Comparison of ENCODE assay signal across 8 cellular contexts in genomic region chr9:125748511-125749099, GRCh38. TPM values are rescaled to one million over a fixed set of nuclear protein-coding genes. Genes with fewer than 3 reads are reported as not detected.
DNase-seq lines count a peak whose midpoint lies in the region; TF ChIP-seq lines count a peak whose summit lies in the region.

No MANE protein-coding gene starts in this region.

- H2BK12ac ChIP-seq in mesenchymal stem cell (ENCODE audit: low read length in 2 of 2) = peak overlapping the region in 1 of 2 experiments; percentile 42

- WGBS in mesenchymal stem cell = 4% methylated on average over 24 of the region's 29 CpGs

- H3K4me1 Mint-ChIP-seq in Calu3 (ENCODE audit: low read depth, unreplicated experiment) = no peaks in the 10 kb centered on the region

- H4K91ac ChIP-seq in mesenchymal stem cell (ENCODE audit: low read length) = peak overlapping the region; percentile 94

- H2BK5ac ChIP-seq in mesenchymal stem cell (ENCODE audit: low read depth, low read length, poor library complexity, severe bottlenecking) = no peak overlapping the region

- H2BK120ac ChIP-seq in mesenchymal stem cell (ENCODE audit: low read depth, low read length) = peak overlapping the region; percentile 77

- no peak overlapping the region for H2AFZ ChIP-seq in mesenchymal stem cell (ENCODE audit: low read depth, low read length)

- POLR2A ChIA-PET in GM10248 (lab: Yijun Ruan, JAX) = interaction anchor here (0.5 to 1.0 kb wide), 2 partner anchors 42 to 1447 kb away, joined by 3 to 10 read pairs; partner anchors contain the start of gene MAPKAP1

- H3K9ac ChIP-seq in mesenchymal stem cell (ENCODE audit: low read length) = peak overlapping the region; percentile 90

- no peaks in the 10 kb centered on the region for H3K9me3 Mint-ChIP-seq in Calu3 (ENCODE audit: low read depth, unreplicated experiment)

- H3K4me3 ChIP-seq in MG63 (peak overlapping the region; percentile 59), choroid plexus epithelial cell (ENCODE audit: low read depth, low read length) (peak overlapping the region; percentile 87), mesenchymal stem cell (ENCODE audit: insufficient read depth in 1 of 2, low read depth in 1 of 2, low read length in 2 of 2) (peak overlapping the region; percentile 87 to 92), uterus (peak overlapping the region; percentile 70 to 74)

- no peaks in the 10 kb centered on the region for H3K9me3 ChIP-seq in MG63
- no peaks in the 10 kb centered on the region for H3K9me3 ChIP-seq in mesenchymal stem cell (ENCODE audit: control insufficient read depth, low read length)
- H3K9me3 ChIP-seq in uterus = no peaks in the 10 kb centered on the region

- H3K27ac ChIP-seq in mesenchymal stem cell (ENCODE audit: low read length, poor library complexity, severe bottlenecking) (peak overlapping the region; percentile 29), uterus (peak overlapping the region; percentile 85 to 92)

- H3K79me1 ChIP-seq in mesenchymal stem cell (replicated peaks; ENCODE audit: low read length, poor library complexity, severe bottlenecking) = peaks cover 8% of the 10 kb centered on the region

- H3K27me3 ChIP-seq in MG63 (no peaks in the 10 kb centered on the region), mesenchymal stem cell (ENCODE audit: control insufficient read depth in 1 of 2, insufficient read depth in 1 of 2, low read length in 2 of 2) (no peaks in the 10 kb centered on the region), uterus (no peaks in the 10 kb centered on the region)

- peaks cover 15% of the 10 kb centered on the region for H3K36me3 Mint-ChIP-seq in Calu3 (ENCODE audit: insufficient read depth, unreplicated experiment)

- H3K4me2 ChIP-seq in mesenchymal stem cell (ENCODE audit: low read length, poor library complexity, severe bottlenecking) = peak overlapping the region; percentile 97

- H2BK15ac ChIP-seq in mesenchymal stem cell (ENCODE audit: low read depth, poor library complexity, severe bottlenecking) = no peak overlapping the region

- DNase-seq in Calu3 (no peak), MG63 (peak; percentile 12), choroid plexus epithelial cell (ENCODE audit: low read depth) (peak; percentile 28), mesenchymal stem cell (peak; percentile 32), uterus (no peak), NCI-H1048 (lab: John Stamatoyannopoulos, UW) (no peak), GM10248 (ENCODE audit: extremely low spot score) (no peak), NOMO-1 treated with DMSO at 0.1 percent for 48 hours (lab: John Stamatoyannopoulos, UW; ENCODE audit: unreplicated experiment) (no peak)

- H3K18ac ChIP-seq in mesenchymal stem cell (ENCODE audit: low read depth in 1 of 2, low read length in 2 of 2) = peak overlapping the region; percentile 59 to 91

- H3K4me3 Mint-ChIP-seq in Calu3 (ENCODE audit: low read depth, unreplicated experiment) = peak overlapping the region; percentile 36

- no peaks in the 10 kb centered on the region for H3K27me3 Mint-ChIP-seq in Calu3 (ENCODE audit: unreplicated experiment)

- peak overlapping the region; percentile 29 to 59 for H3K4ac ChIP-seq in mesenchymal stem cell (ENCODE audit: low read depth in 1 of 2, low read length in 2 of 2)

- peak overlapping the region in 1 of 2 experiments; percentile 99 for H3K23ac ChIP-seq in mesenchymal stem cell (ENCODE audit: low read length in 2 of 2)

- CTCF ChIA-PET in Calu3 (lab: Charles Lee) (interaction anchor here (0.6 to 0.7 kb wide), 2 partner anchors 147 to 313 kb away, joined by 5 read pairs; no protein-coding TSS in a partner anchor), GM10248 (lab: Yijun Ruan, JAX) (interaction anchor here (0.6 to 2.4 kb wide), 3 partner anchors 11 to 43 kb away, joined by 3 to 7 read pairs (median 3); no protein-coding TSS in a partner anchor)

- H3K14ac ChIP-seq in mesenchymal stem cell (ENCODE audit: low read length in 2 of 2) = peak overlapping the region in 1 of 2 experiments; percentile 29

- BruUV-seq in Calu3 (replicated peaks; lab: Mats Ljungman, UMichigan) = no TSS peak

- TF ChIP-seq CTCF in Calu3 (IDR thresholded peaks at IDR 0.05; ENCODE audit: unreplicated experiment) (no peak), choroid plexus epithelial cell (conservative IDR thresholded peaks at IDR 0.05; ENCODE audit: low read depth, low read length) (no peak), uterus (IDR thresholded peaks at IDR 0.05) (no peak), GM10248 (IDR thresholded peaks at IDR 0.05; ENCODE audit: control extremely low read depth, extremely low read depth, low read depth, missing control alignments) (no peak)

- H3K36me3 ChIP-seq in MG63 = no peaks in the 10 kb centered on the region; the same call in 1 of the 2 replicates
- peaks cover 0 to 11% of the 10 kb centered on the region in 2 experiments for H3K36me3 ChIP-seq in mesenchymal stem cell (ENCODE audit: control insufficient read depth in 1 of 2, insufficient read depth in 2 of 2, low read depth in 1 of 2, low read length in 2 of 2)
- H3K36me3 ChIP-seq in uterus = no peaks in the 10 kb centered on the region

- no peak overlapping the region for H3K27ac Mint-ChIP-seq in Calu3 (ENCODE audit: unreplicated experiment)

- intact Hi-C loops in Calu3 (cut with micrococcal nuclease; ENCODE audit: unreplicated experiment) = no loop called here
- intact Hi-C loops in uterus (cut with DNase I; ENCODE audit: low total_unique reads) = no loop called here

- H4K8ac ChIP-seq in mesenchymal stem cell (ENCODE audit: low read length) = peak overlapping the region; percentile 61

- H3K4me1 ChIP-seq in mesenchymal stem cell (ENCODE audit: control insufficient read depth, insufficient read depth, low read depth, low read length) (peaks cover 1% of the 10 kb centered on the region), uterus (no peaks in the 10 kb centered on the region)

- TF ChIP-seq POLR2A in uterus (IDR thresholded peaks at IDR 0.05) = no peak

- H2AK5ac ChIP-seq in mesenchymal stem cell (ENCODE audit: low read length, severe bottlenecking) = no peak overlapping the region

RNA-seq across cellular contexts. Expression of gene PBX3, which starts 1.4 kb away (rescaled TPM):
- 4.3 and 8.0 TPM in 2 replicates for total RNA-seq in Calu3 (2022)
- total RNA-seq in MG63 (2014; rRNA removed; shearing (Covaris generic); ENCODE audit: low replicate concordance) = 12.4 and 18.7 TPM in 2 replicates
- 34.6 TPM for polyA plus RNA-seq in mesenchymal stem cell (2013, experiment 1 of 2)
- polyA plus RNA-seq in mesenchymal stem cell (2013, experiment 2 of 2) = 36.1 TPM
- total RNA-seq in uterus = 100 to 1,000 TPM in 1 of 4 donors, 10 to 100 TPM in 2, 1 to 10 TPM in 1; 5.1 to 360 (median 44.1) TPM

RNA-seq across cellular contexts. Expression of gene MAPKAP1, which starts 41.6 kb away (rescaled TPM):
- 48.7 and 55.5 TPM in 2 replicates for total RNA-seq in Calu3 (2022)
- 82.7 and 91.7 TPM in 2 replicates for total RNA-seq in MG63 (2014; rRNA removed; shearing (Covaris generic); ENCODE audit: low replicate concordance)
- polyA plus RNA-seq in mesenchymal stem cell (2013, experiment 1 of 2) = 73.7 TPM
- 78.3 TPM for polyA plus RNA-seq in mesenchymal stem cell (2013, experiment 2 of 2)
- 100 to 1,000 TPM in 1 of 4 donors, 10 to 100 TPM in 3; 54.1 to 195 (median 61.9) TPM for total RNA-seq in uterus

Comparison
In these comparisons a context has a peak if more than half of its experiments do, and no peak if none do; other contexts are left out.
1. DNase-seq: peak in MG63 (single experiment), choroid plexus epithelial cell (single experiment) and mesenchymal stem cell (single experiment); none in Calu3 (single experiment), uterus (0 of 2), NCI-H1048 (single experiment), GM10248 (single experiment) and NOMO-1 treated with DMSO at 0.1 percent for 48 hours (single experiment).
2. Peak in every context shown above with its lines, with median percentiles within 50 percentile points of each other: H3K4me3 ChIP-seq.